Comparison of ENCODE assay signal across 1 cellular context in the genomic region with DNA sequence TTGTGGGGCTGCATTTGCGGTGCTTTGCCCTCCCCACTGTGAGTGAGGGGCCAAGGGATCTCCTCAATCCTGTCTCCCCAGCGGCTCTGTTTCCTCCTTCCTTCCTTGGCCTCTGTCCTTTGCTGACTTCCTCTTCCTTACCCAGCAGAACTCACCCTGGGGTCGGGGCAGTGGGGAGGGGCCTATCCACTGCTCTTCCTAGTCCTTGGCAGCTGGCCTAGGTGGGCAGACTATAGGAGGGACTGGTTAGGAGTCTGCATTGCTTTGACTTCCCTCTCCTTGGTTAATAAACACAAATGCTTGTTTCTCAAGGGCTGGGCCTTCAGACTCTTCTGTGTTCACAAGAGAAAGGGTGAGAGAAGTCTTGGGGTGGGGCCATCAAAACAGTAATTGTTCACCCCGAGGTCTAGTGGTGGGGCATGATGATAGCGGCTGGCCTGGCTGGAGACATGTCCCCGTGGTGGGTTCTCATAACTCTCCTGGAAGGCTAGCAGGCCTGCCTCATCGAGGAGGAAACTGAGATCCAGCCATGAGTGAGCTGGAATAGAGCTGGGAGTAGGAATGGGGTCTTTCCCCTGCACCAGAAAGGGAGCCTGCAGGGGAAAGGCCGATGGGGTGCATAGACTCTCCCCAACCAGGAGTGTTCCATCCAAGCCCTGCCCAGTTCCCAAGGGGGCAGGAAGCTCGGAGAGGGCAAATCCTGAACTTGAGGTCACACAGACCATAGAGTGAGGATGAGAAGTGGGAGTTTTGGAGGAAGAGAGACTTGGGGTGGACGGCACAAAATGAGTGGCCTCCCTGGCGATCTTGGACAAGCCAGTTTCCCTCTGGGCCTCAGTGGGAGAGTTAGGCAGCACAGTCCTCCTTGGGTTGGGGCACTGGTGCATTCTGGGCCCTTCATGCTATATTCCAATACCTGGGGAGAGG.
TF ChIP-seq lines count a peak whose summit lies in the region.

No MANE protein-coding gene starts in this region.

TF ChIP-seq in GM23338, 12 proteins besides CTCF, POLR2A, EP300 and RAD21 (continued from another document):
- TF ChIP-seq ZNF462 (CRISPR knock-in tag; IDR thresholded peaks at IDR 0.05): no peak
- no peak for TF ChIP-seq STAT1 (IDR thresholded peaks at IDR 0.05; ENCODE audit: unreplicated experiment)
- no peak for TF ChIP-seq EZH2 (IDR thresholded peaks at IDR 0.05; ENCODE audit: low read depth, unreplicated experiment)
- TF ChIP-seq NANOG (IDR thresholded peaks at IDR 0.05; ENCODE audit: borderline replicate concordance): no peak
- TF ChIP-seq ETS1 (IDR thresholded peaks at IDR 0.05): no peak
- no peak for TF ChIP-seq ZNF114 (CRISPR knock-in tag; IDR thresholded peaks at IDR 0.05)
- TF ChIP-seq POLR2AphosphoS5 (IDR thresholded peaks at IDR 0.05; ENCODE audit: low read depth): no peak
- no peak for TF ChIP-seq EZH2phosphoT487 (IDR thresholded peaks at IDR 0.05; ENCODE audit: unreplicated experiment)
